In the genomic region with DNA sequence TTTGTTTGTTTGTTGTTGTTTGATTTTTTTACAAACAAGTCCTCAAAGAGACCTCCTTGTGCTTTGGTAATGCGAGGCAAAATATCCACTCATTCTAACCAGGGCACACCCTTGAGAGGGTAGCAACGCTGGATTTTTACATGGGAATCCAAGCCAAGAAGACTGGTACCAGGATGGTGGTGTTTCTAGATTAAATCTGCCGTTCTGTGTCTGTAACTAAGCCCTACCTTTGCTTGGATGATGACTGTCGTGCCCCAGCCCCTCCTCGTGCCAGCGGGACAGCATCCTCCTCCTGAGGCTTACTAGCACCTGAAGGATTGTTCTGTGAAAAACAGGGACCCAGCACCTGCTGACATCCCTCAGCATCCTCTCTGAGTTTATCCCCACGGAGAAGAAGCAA, we compare ENCODE assay signal across 12 cellular contexts. TPM values are rescaled to one million over a fixed set of nuclear protein-coding genes. Genes with fewer than 3 reads are reported as not detected.
A peak's percentile ranks its signal among the peaks of the same experiment; 100 is the strongest.
DNase-seq lines count a peak whose midpoint lies in the region; ATAC-seq and TF ChIP-seq lines count a peak whose summit lies in the region.
"Had no signal": no experiment of that assay in that cellular context is flagged by ENCODE, and none has a peak within 500 bp of the region (broad histone marks: within the 10 kb centered on the region; RNA-seq: fewer than 3 reads in every experiment).

No MANE protein-coding gene starts in this region.

- H3K36me3 Mint-ChIP-seq in activated T-helper 17 cell treated with anti-CD3 and anti-CD28 coated beads, Interleukin-2, amount 50 U/mL, for 72 hours (ENCODE audit: low read depth) = no peaks in the 10 kb centered on the region
- no peaks in the 10 kb centered on the region for H3K36me3 Mint-ChIP-seq in naive thymus-derived CD8-positive, alpha-beta T cell

- peak; percentile 9 for ATAC-seq in GM19395 (IDR thresholded peaks at IDR 0.05; ENCODE audit: unreplicated experiment)
- no peak for ATAC-seq in activated T-helper 17 cell treated with anti-CD3 and anti-CD28 coated beads, Interleukin-2, amount 50 U/mL, for 72 hours (replicated peaks)
- no peak for ATAC-seq in naive thymus-derived CD8-positive, alpha-beta T cell

- H3K4me3 ChIP-seq in iPS-15b (ENCODE audit: low read depth, low read length) (no peak overlapping the region), smooth muscle cell (no peak overlapping the region)

- H3K4me2 ChIP-seq in smooth muscle cell = peak overlapping the region; percentile 64

- peaks cover 16% of the 10 kb centered on the region for H3K27me3 Mint-ChIP-seq in activated T-helper 17 cell treated with anti-CD3 and anti-CD28 coated beads, Interleukin-2, amount 50 U/mL, for 72 hours
- peaks cover 2 to 28% (median 17%) of the 10 kb centered on the region in 5 donors for H3K27me3 Mint-ChIP-seq in naive thymus-derived CD8-positive, alpha-beta T cell

- POLR2A ChIA-PET in naive thymus-derived CD8-positive, alpha-beta T cell (lab: Charles Lee) = no interaction called here

- H3K4me3 Mint-ChIP-seq in activated T-helper 17 cell treated with anti-CD3 and anti-CD28 coated beads, Interleukin-2, amount 50 U/mL, for 72 hours = peak overlapping the region; percentile 41
- H3K4me3 Mint-ChIP-seq in naive thymus-derived CD8-positive, alpha-beta T cell = no peak overlapping the region

- H3K9ac ChIP-seq in iPS-15b (ENCODE audit: low read depth, low read length) (peak overlapping the region; percentile 8), smooth muscle cell (ENCODE audit: low read depth) (peak overlapping the region; percentile 57)

- no peaks in the 10 kb centered on the region for H4K20me1 ChIP-seq in smooth muscle cell (ENCODE audit: low read depth)

- H3K4me1 ChIP-seq in iPS-15b (ENCODE audit: control insufficient read depth, insufficient read depth, low read length) = peaks cover 7% of the 10 kb centered on the region
- H3K4me1 ChIP-seq in smooth muscle cell (ENCODE audit: low read depth) = peaks cover 6% of the 10 kb centered on the region

- peaks cover 5% of the 10 kb centered on the region for H3F3A ChIP-seq in smooth muscle cell (ENCODE audit: low read depth)

- H3K9me3 Mint-ChIP-seq in activated T-helper 17 cell treated with anti-CD3 and anti-CD28 coated beads, Interleukin-2, amount 50 U/mL, for 72 hours = no peaks in the 10 kb centered on the region
- peaks cover 0 to 3% (median 0%) of the 10 kb centered on the region in 9 donors for H3K9me3 Mint-ChIP-seq in naive thymus-derived CD8-positive, alpha-beta T cell

- H3K27me3 ChIP-seq in iPS-15b (ENCODE audit: control insufficient read depth, insufficient read depth, low read length) = no peaks in the 10 kb centered on the region
- H3K27me3 ChIP-seq in smooth muscle cell (ENCODE audit: low read depth) = no peaks in the 10 kb centered on the region
- H3K27me3 ChIP-seq: adrenal gland had no signal

- H3K27ac ChIP-seq in smooth muscle cell (ENCODE audit: low read depth) = peak overlapping the region; percentile 19

- H3K36me3 ChIP-seq in iPS-15b (ENCODE audit: control insufficient read depth, insufficient read depth, low read length) (no peaks in the 10 kb centered on the region), smooth muscle cell (ENCODE audit: low read depth) (no peaks in the 10 kb centered on the region)
- H3K36me3 ChIP-seq: adrenal gland had no signal

- peak overlapping the region; percentile 83 for H2AFZ ChIP-seq in smooth muscle cell (ENCODE audit: low read depth)

- H3K27ac Mint-ChIP-seq in activated T-helper 17 cell treated with anti-CD3 and anti-CD28 coated beads, Interleukin-2, amount 50 U/mL, for 72 hours = no peak overlapping the region
- H3K27ac Mint-ChIP-seq in naive thymus-derived CD8-positive, alpha-beta T cell = no peak overlapping the region

- no peak for TF ChIP-seq CTCF in smooth muscle cell (IDR thresholded peaks at IDR 0.05; ENCODE audit: borderline replicate concordance, insufficient read depth, poor library complexity, severe bottlenecking)

- H3K9me3 ChIP-seq in iPS-15b (ENCODE audit: control insufficient read depth, insufficient read depth, low read length) (no peaks in the 10 kb centered on the region), smooth muscle cell (replicated peaks; ENCODE audit: low read depth) (no peaks in the 10 kb centered on the region)
- H3K9me3 ChIP-seq: adrenal gland had no signal

- H3K4me1 Mint-ChIP-seq in activated T-helper 17 cell treated with anti-CD3 and anti-CD28 coated beads, Interleukin-2, amount 50 U/mL, for 72 hours = peaks cover 5% of the 10 kb centered on the region
- H3K4me1 Mint-ChIP-seq in naive thymus-derived CD8-positive, alpha-beta T cell = peaks cover 0 to 25% (median 6%) of the 10 kb centered on the region in 4 donors

- 44% methylated on average over 7 of the region's 7 CpGs for WGBS in smooth muscle cell (ENCODE audit: low lambda C conversion rate)

- DNase-seq in smooth muscle cell (lab: John Stamatoyannopoulos, UW; ENCODE audit: unreplicated experiment) (no peak), NCI-H1694 (lab: John Stamatoyannopoulos, UW) (no peak), NCI-H1930 (lab: John Stamatoyannopoulos, UW) (no peak), NCI-H2029 (lab: John Stamatoyannopoulos, UW) (no peak)
- DNase-seq in naive thymus-derived CD8-positive, alpha-beta T cell = no peak
- DNase-seq: adrenal gland; DMS153; stimulated activated CD4-positive, alpha-beta T cell treated with anti-CD3 and anti-CD28 coated beads, Interleukin-15, amount 100 ng/mL, for 24 hours; stimulated activated naive CD4-positive, alpha-beta T cell treated with Interleukin-2 at 50 U/mL for 16 hours had no signal

- H3K79me2 ChIP-seq in smooth muscle cell (ENCODE audit: low read depth) = no peaks in the 10 kb centered on the region

RNA-seq across cellular contexts. Expression of a gene that starts 5.2 kb away (rescaled TPM):
- total RNA-seq in activated T-helper 17 cell treated with anti-CD3 and anti-CD28 coated beads, Interleukin-2, amount 50 U/mL, for 72 hours = 10 to 100 TPM; 47.9 to 75.3 TPM
- total RNA-seq in smooth muscle cell = 20.3 and 29.9 TPM in 2 replicates
- polyA plus RNA-seq in smooth muscle cell = 355 and 390 TPM in 2 replicates
- total RNA-seq in naive thymus-derived CD8-positive, alpha-beta T cell = 10 to 100 TPM; 25.3 to 30.1 TPM
- 10 to 100 TPM; 17.6 to 25.6 (median 20.8) TPM for polyA plus RNA-seq in naive thymus-derived CD8-positive, alpha-beta T cell
